Comparison of ENCODE assay signal across 8 cellular contexts in genomic region chr4:138199568-138200235, GRCh38. TPM values are rescaled to one million over a fixed set of nuclear protein-coding genes. Genes with fewer than 3 reads are reported as not detected.
DNase-seq lines count a peak whose midpoint lies in the region; ATAC-seq and TF ChIP-seq lines count a peak whose summit lies in the region.

No MANE protein-coding gene starts in this region.

- no peaks in the 10 kb centered on the region for H3K4me1 ChIP-seq in vagina

- no peaks in the 10 kb centered on the region for H3K27me3 ChIP-seq in vagina

- H3K27me3 Mint-ChIP-seq in brain (peaks cover 3% of the 10 kb centered on the region), neural crest cell (ENCODE audit: low read depth) (no peaks in the 10 kb centered on the region)

- H3K27ac Mint-ChIP-seq in brain (peak overlapping the region in 3 of 5 experiments; percentile 48 to 85 (median 84)), neural crest cell (ENCODE audit: unreplicated experiment) (peak overlapping the region; percentile 91)

- H3K4me1 Mint-ChIP-seq in brain (peaks cover 15% of the 10 kb centered on the region), neural crest cell (peaks cover 27% of the 10 kb centered on the region)

- H3K4me3 Mint-ChIP-seq in brain (peak overlapping the region in 2 of 5 experiments; percentile 24 to 71), neural crest cell (no peak overlapping the region)

- H3K4me3 ChIP-seq in vagina: no peak overlapping the region

- H3K9me3 Mint-ChIP-seq in brain (no peaks in the 10 kb centered on the region), neural crest cell (no peaks in the 10 kb centered on the region)

- TF ChIP-seq POLR2A in vagina (IDR thresholded peaks at IDR 0.05): no peak

- H3K36me3 Mint-ChIP-seq in brain: no peaks in the 10 kb centered on the region
- H3K36me3 Mint-ChIP-seq in neural crest cell (ENCODE audit: low read depth): peaks cover 4% of the 10 kb centered on the region

- no peaks in the 10 kb centered on the region for H3K9me3 ChIP-seq in vagina

- no peak overlapping the region for H3K27ac ChIP-seq in vagina

- TF ChIP-seq CTCF in brain (conservative IDR thresholded peaks at IDR 0.05) (no peak), neural crest cell (conservative IDR thresholded peaks at IDR 0.05) (no peak), vagina (IDR thresholded peaks at IDR 0.05) (no peak)

- intact Hi-C loops in vagina (cut with DNase I): no loop called here

- peak; percentile 48 for DNase-seq in NCI-H345 (lab: John Stamatoyannopoulos, UW)
- no peak for DNase-seq in NCI-H345 treated with DMSO at 0.1 percent for 48 hours (lab: John Stamatoyannopoulos, UW; ENCODE audit: unreplicated experiment)
- no peak for DNase-seq in neural crest cell (ENCODE audit: low read depth, low spot score)
- no peak for DNase-seq in activated gamma-delta T cell treated with Interleukin-2 at 50 U/mL for 16 hours
- DNase-seq in retina: no peak
- no peak for DNase-seq in vagina (ENCODE audit: extremely low spot score in 2 of 2)

- peak; percentile 61 for ATAC-seq in HG03196 (IDR thresholded peaks at IDR 0.05; ENCODE audit: unreplicated experiment)

- no peaks in the 10 kb centered on the region for H3K36me3 ChIP-seq in vagina

RNA-seq across cellular contexts. Expression of gene SLC7A11, which starts 42.4 kb away (rescaled TPM):
- polyA plus RNA-seq in brain (ENCODE audit: insufficient read depth, low read depth, low replicate concordance): 1.5 TPM
- total RNA-seq in neural crest cell (18.7 and 19.2 TPM in 2 replicates), vagina (1.5 TPM)
